8 cellular contexts compared by ENCODE assay signal in genomic region chr15:48810414-48811324, GRCh38. TPM values are rescaled to one million over a fixed set of nuclear protein-coding genes. Genes with fewer than 3 reads are reported as not detected.
A peak's percentile ranks its signal among the peaks of the same experiment; 100 is the strongest.
DNase-seq lines count a peak whose midpoint lies in the region; ATAC-seq and TF ChIP-seq lines count a peak whose summit lies in the region.

A gene with protein sequence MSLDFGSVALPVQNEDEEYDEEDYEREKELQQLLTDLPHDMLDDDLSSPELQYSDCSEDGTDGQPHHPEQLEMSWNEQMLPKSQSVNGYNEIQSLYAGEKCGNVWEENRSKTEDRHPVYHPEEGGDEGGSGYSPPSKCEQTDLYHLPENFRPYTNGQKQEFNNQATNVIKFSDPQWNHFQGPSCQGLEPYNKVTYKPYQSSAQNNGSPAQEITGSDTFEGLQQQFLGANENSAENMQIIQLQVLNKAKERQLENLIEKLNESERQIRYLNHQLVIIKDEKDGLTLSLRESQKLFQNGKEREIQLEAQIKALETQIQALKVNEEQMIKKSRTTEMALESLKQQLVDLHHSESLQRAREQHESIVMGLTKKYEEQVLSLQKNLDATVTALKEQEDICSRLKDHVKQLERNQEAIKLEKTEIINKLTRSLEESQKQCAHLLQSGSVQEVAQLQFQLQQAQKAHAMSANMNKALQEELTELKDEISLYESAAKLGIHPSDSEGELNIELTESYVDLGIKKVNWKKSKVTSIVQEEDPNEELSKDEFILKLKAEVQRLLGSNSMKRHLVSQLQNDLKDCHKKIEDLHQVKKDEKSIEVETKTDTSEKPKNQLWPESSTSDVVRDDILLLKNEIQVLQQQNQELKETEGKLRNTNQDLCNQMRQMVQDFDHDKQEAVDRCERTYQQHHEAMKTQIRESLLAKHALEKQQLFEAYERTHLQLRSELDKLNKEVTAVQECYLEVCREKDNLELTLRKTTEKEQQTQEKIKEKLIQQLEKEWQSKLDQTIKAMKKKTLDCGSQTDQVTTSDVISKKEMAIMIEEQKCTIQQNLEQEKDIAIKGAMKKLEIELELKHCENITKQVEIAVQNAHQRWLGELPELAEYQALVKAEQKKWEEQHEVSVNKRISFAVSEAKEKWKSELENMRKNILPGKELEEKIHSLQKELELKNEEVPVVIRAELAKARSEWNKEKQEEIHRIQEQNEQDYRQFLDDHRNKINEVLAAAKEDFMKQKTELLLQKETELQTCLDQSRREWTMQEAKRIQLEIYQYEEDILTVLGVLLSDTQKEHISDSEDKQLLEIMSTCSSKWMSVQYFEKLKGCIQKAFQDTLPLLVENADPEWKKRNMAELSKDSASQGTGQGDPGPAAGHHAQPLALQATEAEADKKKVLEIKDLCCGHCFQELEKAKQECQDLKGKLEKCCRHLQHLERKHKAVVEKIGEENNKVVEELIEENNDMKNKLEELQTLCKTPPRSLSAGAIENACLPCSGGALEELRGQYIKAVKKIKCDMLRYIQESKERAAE (N-terminal part only) (minus strand): TSS chr15:48811069. CDS start chr15:48805649, 5,420 bp downstream.

- ATAC-seq in naive thymus-derived CD4-positive, alpha-beta T cell = peak; percentile 98
- ATAC-seq in stimulated activated memory B cell treated with anti-CD40 and anti-IgM and Interleukin-4, amounts not matched to agents 10 μg/mL and 1 μg/mL and 100 μg/mL, for 72 hours = peak; percentile 99

- H3K27me3 ChIP-seq in fibroblast of lung (ENCODE audit: control insufficient read depth, insufficient read depth, low read length) = no peaks in the 10 kb centered on the region
- H3K27me3 ChIP-seq in naive thymus-derived CD4-positive, alpha-beta T cell (ENCODE audit: control insufficient read depth in 2 of 2, insufficient read depth in 2 of 2, low read length in 2 of 2) = no peaks in the 10 kb centered on the region

- H4K20me1 ChIP-seq in fibroblast of lung (ENCODE audit: control insufficient read depth, extremely low read depth, insufficient read depth, low read length) = no peaks in the 10 kb centered on the region

- H2AFZ ChIP-seq in fibroblast of lung (ENCODE audit: low read length) = peak within 1 kb of the TSS; percentile 93

- DNase-seq in EL = peak; percentile 100
- DNase-seq in H4 (ENCODE audit: low spot score) = peak; percentile 99
- DNase-seq in LNCaP clone FGC (ENCODE audit: low read depth) = peak; percentile 100
- peak; percentile 100 for DNase-seq in RPMI8226
- peak; percentile 98 for DNase-seq in activated T-helper 1 cell treated with anti-CD3 and anti-CD28 coated beads, Interleukin-12 subunit alpha, Interleukin-12 subunit beta, Interleukin-2, Interleukin-4 antibody, amounts not matched to agents 30 ng/mL and 10 ng/mL and 1 ng/mL, durations not matched to agents 14 hours and 24 hours and 36 hours (ENCODE audit: low spot score)
- peak; percentile 100 for DNase-seq in fibroblast of lung (ENCODE audit: low read depth in 2 of 2)
- DNase-seq in naive thymus-derived CD4-positive, alpha-beta T cell = peak; percentile 91 to 99 (median 98)

- CTCF ChIA-PET in naive thymus-derived CD4-positive, alpha-beta T cell (lab: Charles Lee) = interaction anchor here (1.7 kb wide), 1 partner anchor 9 kb away, joined by 6 read pairs; no protein-coding TSS in a partner anchor

- peak within 1 kb of the TSS; percentile 50 for H3K9ac ChIP-seq in fibroblast of lung (ENCODE audit: insufficient read depth, low read length)

- peak within 1 kb of the TSS; percentile 84 for H3K27ac ChIP-seq in fibroblast of lung (ENCODE audit: insufficient read depth, low read length)
- H3K27ac ChIP-seq in naive thymus-derived CD4-positive, alpha-beta T cell (ENCODE audit: low read depth, low read length) = peak within 1 kb of the TSS; percentile 76

- H3K4me1 Mint-ChIP-seq in activated T-helper 1 cell treated with anti-CD3 and anti-CD28 coated beads, Interleukin-12 subunit alpha, Interleukin-12 subunit beta, Interleukin-2, Interleukin-4 antibody, amounts not matched to agents 30 ng/mL and 10 ng/mL and 1 ng/mL, durations not matched to agents 14 hours and 24 hours and 36 hours (ENCODE audit: low read depth) = peaks cover 44% of the 10 kb centered on the region
- peaks cover 12 to 38% (median 33%) of the 10 kb centered on the region in 7 donors for H3K4me1 Mint-ChIP-seq in naive thymus-derived CD4-positive, alpha-beta T cell
- H3K4me1 Mint-ChIP-seq in stimulated activated memory B cell treated with anti-CD40 and anti-IgM and Interleukin-4, amounts not matched to agents 10 μg/mL and 1 μg/mL and 100 μg/mL, for 72 hours = peaks cover 36% of the 10 kb centered on the region

- peak within 1 kb of the TSS; percentile 97 for H3K4me3 Mint-ChIP-seq in activated T-helper 1 cell treated with anti-CD3 and anti-CD28 coated beads, Interleukin-12 subunit alpha, Interleukin-12 subunit beta, Interleukin-2, Interleukin-4 antibody, amounts not matched to agents 30 ng/mL and 10 ng/mL and 1 ng/mL, durations not matched to agents 14 hours and 24 hours and 36 hours
- H3K4me3 Mint-ChIP-seq in naive thymus-derived CD4-positive, alpha-beta T cell = peak within 1 kb of the TSS; percentile 82 to 96 (median 89)
- H3K4me3 Mint-ChIP-seq in stimulated activated memory B cell treated with anti-CD40 and anti-IgM and Interleukin-4, amounts not matched to agents 10 μg/mL and 1 μg/mL and 100 μg/mL, for 72 hours = peak within 1 kb of the TSS; percentile 98

- POLR2A ChIA-PET in naive thymus-derived CD4-positive, alpha-beta T cell (lab: Charles Lee) = interaction anchor here (0.9 to 1.8 kb wide), 7 partner anchors 10 to 1545 kb away, joined by 3 to 13 read pairs (median 4); partner anchors contain the start of genes COPS2, DTWD1, EID1 and FAM227B

- H3K4me2 ChIP-seq in fibroblast of lung (ENCODE audit: extremely low read depth, insufficient read depth, low read length) = peak within 1 kb of the TSS; percentile 94

- H3K36me3 ChIP-seq in fibroblast of lung (ENCODE audit: control insufficient read depth, insufficient read depth, low read length) = no peaks in the 10 kb centered on the region
- peaks cover 0 to 4% (median 0%) of the 10 kb centered on the region in 3 experiments for H3K36me3 ChIP-seq in naive thymus-derived CD4-positive, alpha-beta T cell (ENCODE audit: control insufficient read depth in 2 of 3, insufficient read depth in 3 of 3, low read length in 3 of 3)

- H3K79me2 ChIP-seq in fibroblast of lung (ENCODE audit: control insufficient read depth, insufficient read depth, low read length) = peaks cover 29% of the 10 kb centered on the region

- no peaks in the 10 kb centered on the region for H3K9me3 ChIP-seq in fibroblast of lung (ENCODE audit: control insufficient read depth, insufficient read depth, low read depth, low read length)
- no peaks in the 10 kb centered on the region for H3K9me3 ChIP-seq in naive thymus-derived CD4-positive, alpha-beta T cell (ENCODE audit: control insufficient read depth in 2 of 3, low read length in 3 of 3)

- no peaks in the 10 kb centered on the region for H3K9me3 Mint-ChIP-seq in activated T-helper 1 cell treated with anti-CD3 and anti-CD28 coated beads, Interleukin-12 subunit alpha, Interleukin-12 subunit beta, Interleukin-2, Interleukin-4 antibody, amounts not matched to agents 30 ng/mL and 10 ng/mL and 1 ng/mL, durations not matched to agents 14 hours and 24 hours and 36 hours
- no peaks in the 10 kb centered on the region for H3K9me3 Mint-ChIP-seq in naive thymus-derived CD4-positive, alpha-beta T cell
- no peaks in the 10 kb centered on the region for H3K9me3 Mint-ChIP-seq in stimulated activated memory B cell treated with anti-CD40 and anti-IgM and Interleukin-4, amounts not matched to agents 10 μg/mL and 1 μg/mL and 100 μg/mL, for 72 hours

- TF ChIP-seq CTCF in LNCaP clone FGC (IDR thresholded peaks at IDR 0.05; ENCODE audit: control insufficient read depth, extremely low read depth, insufficient read depth) = no peak
- no peak for TF ChIP-seq CTCF in fibroblast of lung (conservative IDR thresholded peaks at IDR 0.05 in 1 of 2, IDR thresholded peaks at IDR 0.05 in 1 of 2; ENCODE audit: low read depth in 1 of 2, low read length in 2 of 2)

- H3K27ac Mint-ChIP-seq in activated T-helper 1 cell treated with anti-CD3 and anti-CD28 coated beads, Interleukin-12 subunit alpha, Interleukin-12 subunit beta, Interleukin-2, Interleukin-4 antibody, amounts not matched to agents 30 ng/mL and 10 ng/mL and 1 ng/mL, durations not matched to agents 14 hours and 24 hours and 36 hours = peak within 1 kb of the TSS; percentile 93
- H3K27ac Mint-ChIP-seq in naive thymus-derived CD4-positive, alpha-beta T cell = peak within 1 kb of the TSS; percentile 14 to 96 (median 87)
- H3K27ac Mint-ChIP-seq in stimulated activated memory B cell treated with anti-CD40 and anti-IgM and Interleukin-4, amounts not matched to agents 10 μg/mL and 1 μg/mL and 100 μg/mL, for 72 hours = peak within 1 kb of the TSS; percentile 92

- H3K4me1 ChIP-seq in fibroblast of lung (ENCODE audit: control insufficient read depth, extremely low read depth, insufficient read depth, low read length) = peaks cover 9% of the 10 kb centered on the region
- peaks cover 9 to 13% of the 10 kb centered on the region in 2 donors for H3K4me1 ChIP-seq in naive thymus-derived CD4-positive, alpha-beta T cell (ENCODE audit: control insufficient read depth in 2 of 2, insufficient read depth in 2 of 2, low read length in 2 of 2)

- intact Hi-C loops in activated T-helper 1 cell treated with anti-CD3 and anti-CD28 coated beads, Interleukin-12 subunit alpha, Interleukin-12 subunit beta, Interleukin-2, Interleukin-4 antibody, amounts not matched to agents 30 ng/mL and 10 ng/mL and 1 ng/mL, durations not matched to agents 14 hours and 24 hours and 36 hours (cut with micrococcal nuclease) = loop anchor here (1.0 to 2.0 kb wide), 7 partner anchors 68 to 810 kb away; partner anchors contain the start of genes COPS2, DUT, EID1 and FAM227B
- intact Hi-C loops in naive thymus-derived CD4-positive, alpha-beta T cell (cut with micrococcal nuclease) = loop anchor here (1.0 to 5.0 kb wide), 16 partner anchors 9 to 1877 kb away; partner anchors contain the start of genes COPS2 (in 2 of the 2), DUT (in 2 of the 2), EID1 (in 2 of the 2) and FAM227B (in 2 of the 2)

- peaks cover 15% of the 10 kb centered on the region for H3K27me3 Mint-ChIP-seq in activated T-helper 1 cell treated with anti-CD3 and anti-CD28 coated beads, Interleukin-12 subunit alpha, Interleukin-12 subunit beta, Interleukin-2, Interleukin-4 antibody, amounts not matched to agents 30 ng/mL and 10 ng/mL and 1 ng/mL, durations not matched to agents 14 hours and 24 hours and 36 hours (ENCODE audit: insufficient read depth)
- peaks cover 0 to 24% (median 0%) of the 10 kb centered on the region in 5 donors for H3K27me3 Mint-ChIP-seq in naive thymus-derived CD4-positive, alpha-beta T cell
- H3K27me3 Mint-ChIP-seq in stimulated activated memory B cell treated with anti-CD40 and anti-IgM and Interleukin-4, amounts not matched to agents 10 μg/mL and 1 μg/mL and 100 μg/mL, for 72 hours = no peaks in the 10 kb centered on the region

- peaks cover 3% of the 10 kb centered on the region for H3K36me3 Mint-ChIP-seq in activated T-helper 1 cell treated with anti-CD3 and anti-CD28 coated beads, Interleukin-12 subunit alpha, Interleukin-12 subunit beta, Interleukin-2, Interleukin-4 antibody, amounts not matched to agents 30 ng/mL and 10 ng/mL and 1 ng/mL, durations not matched to agents 14 hours and 24 hours and 36 hours (ENCODE audit: low read depth)
- H3K36me3 Mint-ChIP-seq in naive thymus-derived CD4-positive, alpha-beta T cell = peaks cover 0 to 2% (median 0%) of the 10 kb centered on the region in 5 donors
- peaks cover under 1% of the 10 kb centered on the region for H3K36me3 Mint-ChIP-seq in stimulated activated memory B cell treated with anti-CD40 and anti-IgM and Interleukin-4, amounts not matched to agents 10 μg/mL and 1 μg/mL and 100 μg/mL, for 72 hours

- peak within 1 kb of the TSS; percentile 84 for H3K4me3 ChIP-seq in LNCaP clone FGC (ENCODE audit: low read depth, low read length)
- peak within 1 kb of the TSS; percentile 90 to 97 (median 94) for H3K4me3 ChIP-seq in fibroblast of lung (replicated peaks in 1 of 4; ENCODE audit: control extremely low read depth in 1 of 4, insufficient read depth in 1 of 4, low read depth in 3 of 4, low read length in 4 of 4)
- peak within 1 kb of the TSS; percentile 78 for H3K4me3 ChIP-seq in naive thymus-derived CD4-positive, alpha-beta T cell (ENCODE audit: low read length)

RNA-seq across cellular contexts. Expression of the gene that starts here (rescaled TPM):
- total RNA-seq in H4 (2014; rRNA removed; shearing (Covaris generic)) = 6.2 and 9.7 TPM in 2 replicates
- 27.3 and 28.0 TPM in 2 replicates for total RNA-seq in activated T-helper 1 cell treated with anti-CD3 and anti-CD28 coated beads, Interleukin-12 subunit alpha, Interleukin-12 subunit beta, Interleukin-2, Interleukin-4 antibody, amounts not matched to agents 30 ng/mL and 10 ng/mL and 1 ng/mL, durations not matched to agents 14 hours and 24 hours and 36 hours
- total RNA-seq in fibroblast of lung = 7.8 and 8.5 TPM in 2 replicates
- polyA plus RNA-seq in fibroblast of lung = 0.72 and 1.4 TPM in 2 replicates
- 2.0 and 3.6 TPM in 2 replicates for polyA plus RNA-seq in fibroblast of lung (2012)
- 1.1 TPM in 2 replicates for polyA minus RNA-seq in fibroblast of lung (ENCODE audit: low replicate concordance)
- 10 to 100 TPM in 3 of 5 experiments, 1 to 10 TPM in 2; 6.2 to 26.3 (median 17.0) TPM for total RNA-seq in naive thymus-derived CD4-positive, alpha-beta T cell
- 1 to 10 TPM; 3.5 to 8.4 TPM for polyA plus RNA-seq in naive thymus-derived CD4-positive, alpha-beta T cell

Comparison
In these comparisons a context has a peak if more than half of its experiments do, and no peak if none do; other contexts are left out.
1. Peak in every context shown above with its lines: DNase-seq, ATAC-seq, H3K4me3 ChIP-seq and H3K27ac ChIP-seq.